In genomic region chr7:151757274-151757673, GRCh38 we compare ENCODE assay signal across 18 cellular contexts.
DNase-seq lines count a peak whose midpoint lies in the region; ATAC-seq, FAIRE-seq and TF ChIP-seq lines count a peak whose summit lies in the region.
"Had no signal": no experiment of that assay in that cellular context is flagged by ENCODE, and none has a peak within 500 bp of the region (broad histone marks: within the 10 kb centered on the region; RNA-seq: fewer than 3 reads in every experiment).

No MANE protein-coding gene starts in this region.

- H3K36me3 Mint-ChIP-seq in activated CD4-positive, alpha-beta T cell treated with anti-CD3 and anti-CD28 coated beads for 36 hours (ENCODE audit: low read depth): no peaks in the 10 kb centered on the region
- H3K36me3 Mint-ChIP-seq in astrocyte (ENCODE audit: low read depth, unreplicated experiment): no peaks in the 10 kb centered on the region

- H3K4me3 ChIP-seq in astrocyte (ENCODE audit: insufficient read depth, low read depth, low read length): no peak overlapping the region
- no peak overlapping the region for H3K4me3 ChIP-seq in transverse colon
- H3K4me3 ChIP-seq: spleen, thoracic aorta had no signal

- H3K36me3 ChIP-seq in astrocyte (ENCODE audit: insufficient read depth, low read length) (no peaks in the 10 kb centered on the region), transverse colon (no peaks in the 10 kb centered on the region)
- H3K36me3 ChIP-seq: thoracic aorta, WERI-Rb-1 had no signal

- H3K4me1 ChIP-seq in astrocyte (ENCODE audit: insufficient read depth, low read length) (peaks cover 48% of the 10 kb centered on the region), transverse colon (peaks cover 20 to 47% (median 24%) of the 10 kb centered on the region in 4 donors)

- TF ChIP-seq EP300 in transverse colon (IDR thresholded peaks at IDR 0.05; ENCODE audit: low read depth): no peak

- 63 to 75% methylated on average over 7 to 8 of the region's 8 CpGs for WGBS in transverse colon (ENCODE audit: low coverage in 1 of 2), 2 donors

- peak overlapping the region; percentile 19 for H3K27ac Mint-ChIP-seq in activated CD4-positive, alpha-beta T cell treated with anti-CD3 and anti-CD28 coated beads for 36 hours
- H3K27ac Mint-ChIP-seq in astrocyte (ENCODE audit: unreplicated experiment): peak overlapping the region; percentile 67
- H3K27ac Mint-ChIP-seq: endodermal cell had no signal

- DNase-seq in activated CD4-positive, alpha-beta T cell treated with anti-CD3 and anti-CD28 coated beads for 36 hours: no peak
- DNase-seq in activated CD4-positive, alpha-beta T cell treated with anti-CD3 and anti-CD28 coated beads, Interleukin-2, amount 50 U/mL, for 4 hours: no peak
- DNase-seq in astrocyte (ENCODE audit: low read depth): peak; percentile 68
- peak; percentile 49 for DNase-seq in iris pigment epithelial cell (ENCODE audit: low read depth)
- DNase-seq in transverse colon: no peak
- DNase-seq in stimulated activated CD4-positive, alpha-beta T cell treated with anti-CD3 and anti-CD28 coated beads, Interleukin-15, amount 100 ng/mL, for 24 hours: no peak
- DNase-seq in NOMO-1 (lab: John Stamatoyannopoulos, UW; ENCODE audit: unreplicated experiment in 2 of 2): no peak
- DNase-seq in NCI-H510A treated with DMSO at 0.1 percent for 48 hours (lab: John Stamatoyannopoulos, UW): no peak
- DNase-seq: 8988T; activated CD8-positive, alpha-beta memory T cell treated with anti-CD3 and anti-CD28 coated beads, Interleukin-2, amount 50 U/mL, for 48 hours; amniotic stem cell; endodermal cell; Kasumi-1; NCI-H187 treated with DMSO at 0.1 percent for 48 hours; NCI-H774; spleen; WERI-Rb-1 had no signal

- H3K9ac ChIP-seq in astrocyte (ENCODE audit: low read length): peak overlapping the region; percentile 54

- no peak for TF ChIP-seq POLR2A in transverse colon (IDR thresholded peaks at IDR 0.05)

- H3K9me3 Mint-ChIP-seq in activated CD4-positive, alpha-beta T cell treated with anti-CD3 and anti-CD28 coated beads for 36 hours (ENCODE audit: low read depth): no peaks in the 10 kb centered on the region
- H3K9me3 Mint-ChIP-seq in astrocyte (ENCODE audit: unreplicated experiment): peaks cover 4% of the 10 kb centered on the region
- H3K9me3 Mint-ChIP-seq: endodermal cell had no signal

- peak overlapping the region; percentile 57 for H3K4me2 ChIP-seq in astrocyte (ENCODE audit: low read length)

- H3K9me3 ChIP-seq in astrocyte (ENCODE audit: insufficient read depth, low read depth, low read length) (no peaks in the 10 kb centered on the region), transverse colon (no peaks in the 10 kb centered on the region)
- H3K9me3 ChIP-seq: spleen, thoracic aorta had no signal

- POLR2A ChIA-PET in activated CD4-positive, alpha-beta T cell treated with anti-CD3 and anti-CD28 coated beads for 36 hours (lab: Charles Lee): interaction anchor here (0.6 to 0.8 kb wide), 2 partner anchors 240 to 406 kb away, joined by 3 to 6 read pairs; no protein-coding TSS in a partner anchor

- H2AFZ ChIP-seq in astrocyte (ENCODE audit: low read depth, low read length): peak overlapping the region; percentile 16

- peak; percentile 56 for FAIRE-seq in astrocyte (lab: Jason Lieb, UNC)

- TF ChIP-seq CTCF in astrocyte (IDR thresholded peaks at IDR 0.05; ENCODE audit: insufficient read depth, low read depth, low read length) (no peak), transverse colon (IDR thresholded peaks at IDR 0.05) (no peak)

- H3K79me2 ChIP-seq in astrocyte (ENCODE audit: insufficient read depth, low read length): no peaks in the 10 kb centered on the region

- H3K27ac ChIP-seq in astrocyte (ENCODE audit: low read depth, low read length) (peak overlapping the region; percentile 61), transverse colon (peak overlapping the region; percentile 70 to 83 (median 76))
- H3K27ac ChIP-seq: WERI-Rb-1 had no signal

- intact Hi-C loops in activated CD4-positive, alpha-beta T cell treated with anti-CD3 and anti-CD28 coated beads for 36 hours (cut with DNase I, micrococcal nuclease): loop anchor here (2.0 to 10.0 kb wide), 4 partner anchors 238 to 405 kb away; partner anchors contain the start of gene RHEB (in 2 of the 2)
- intact Hi-C loops in transverse colon (cut with DNase I; ENCODE audit: low total_unique reads): no loop called here

- H3K27me3 ChIP-seq in astrocyte (ENCODE audit: insufficient read depth, low read length): peaks cover 5% of the 10 kb centered on the region
- no peaks in the 10 kb centered on the region for H3K27me3 ChIP-seq in transverse colon
- H3K27me3 ChIP-seq: spleen had no signal

- H3K4me1 Mint-ChIP-seq in activated CD4-positive, alpha-beta T cell treated with anti-CD3 and anti-CD28 coated beads for 36 hours: peaks cover 25% of the 10 kb centered on the region
- H3K4me1 Mint-ChIP-seq in astrocyte (ENCODE audit: low read depth, unreplicated experiment): peaks cover 33% of the 10 kb centered on the region

- H3K4me3 Mint-ChIP-seq in activated CD4-positive, alpha-beta T cell treated with anti-CD3 and anti-CD28 coated beads for 36 hours: no peak overlapping the region
- no peak overlapping the region for H3K4me3 Mint-ChIP-seq in astrocyte (ENCODE audit: unreplicated experiment)
- H3K4me3 Mint-ChIP-seq: endodermal cell had no signal

- no peak for ATAC-seq in activated CD4-positive, alpha-beta T cell treated with anti-CD3 and anti-CD28 coated beads for 36 hours

- CTCF ChIA-PET in activated CD4-positive, alpha-beta T cell treated with anti-CD3 and anti-CD28 coated beads for 36 hours (lab: Charles Lee): interaction anchor here (0.7 to 4.1 kb wide), 11 partner anchors 8 to 406 kb away, joined by 3 to 25 read pairs (median 3); no protein-coding TSS in a partner anchor

- H3K27me3 Mint-ChIP-seq in activated CD4-positive, alpha-beta T cell treated with anti-CD3 and anti-CD28 coated beads for 36 hours: no peaks in the 10 kb centered on the region
- peaks cover 18% of the 10 kb centered on the region for H3K27me3 Mint-ChIP-seq in astrocyte (ENCODE audit: low read depth, unreplicated experiment)

- in situ Hi-C loops in transverse colon (cut with MboI; ENCODE audit: low pct_ligation_motif_present in 1 of 4, low pct_unique_long_range_greater_than_20kb in 1 of 4, low sequenced_read_pairs in 3 of 4): loop anchor here in 3 of 4 donors (25.0 kb wide), 1 partner anchor 395 kb away; no protein-coding TSS in a partner anchor

- H4K20me1 ChIP-seq in astrocyte (ENCODE audit: insufficient read depth, low read length): no peaks in the 10 kb centered on the region

Comparison
In these comparisons a context has a peak if more than half of its experiments do, and no peak if none do; other contexts are left out.
1. DNase-seq: peak in astrocyte (single experiment) and iris pigment epithelial cell (single experiment); none in activated CD4-positive, alpha-beta T cell treated with anti-CD3 and anti-CD28 coated beads for 36 hours (single experiment), activated CD4-positive, alpha-beta T cell treated with anti-CD3 and anti-CD28 coated beads, Interleukin-2, amount 50 U/mL, for 4 hours (0 of 2), transverse colon (single experiment), stimulated activated CD4-positive, alpha-beta T cell treated with anti-CD3 and anti-CD28 coated beads, Interleukin-15, amount 100 ng/mL, for 24 hours (single experiment), NOMO-1 (0 of 2) and NCI-H510A treated with DMSO at 0.1 percent for 48 hours (single experiment).